ENCODE assay signal across 20 cellular contexts in genomic region chr14:19402097-19402496, GRCh38. TPM values are rescaled to one million over a fixed set of nuclear protein-coding genes. Genes with fewer than 3 reads are reported as not detected.
"Had no signal": no experiment of that assay in that cellular context is flagged by ENCODE, and none has a peak within 500 bp of the region (broad histone marks: within the 10 kb centered on the region; RNA-seq: fewer than 3 reads in every experiment).

No MANE protein-coding gene starts in this region.

RNA-seq across cellular contexts. Expression of gene POTEG, which starts 32.0 kb away (rescaled TPM):
- total RNA-seq: activated naive CD4-positive, alpha-beta T cell treated with anti-CD3 and anti-CD28 coated beads for 36 hours; activated naive CD4-positive, alpha-beta T cell treated with anti-CD3 and anti-CD28 coated beads, Interleukin-2, amount 50 U/mL, for 72 hours; activated naive CD8-positive, alpha-beta T cell treated with anti-CD3 and anti-CD28 coated beads for 36 hours; activated naive CD8-positive, alpha-beta T cell treated with anti-CD3 and anti-CD28 coated beads, Interleukin-2, amount 10 ng/mL, durations not matched to agents 7 days and 5 days; activated T-cell treated with anti-CD3 and anti-CD28 coated beads, Interleukin-2, amount 50 U/mL, for 4 hours; activated T-cell treated with anti-CD3 and anti-CD28 coated beads, Interleukin-2, amount 50 U/mL, for 72 hours; activated T-helper 1 cell treated with anti-CD3 and anti-CD28 coated beads, Interleukin-12 subunit alpha, Interleukin-12 subunit beta, Interleukin-2, Interleukin-4 antibody, amounts not matched to agents 30 ng/mL and 10 ng/mL and 1 ng/mL, durations not matched to agents 14 hours and 24 hours and 36 hours; activated T-helper 17 cell treated with anti-CD3 and anti-CD28 coated beads, Interleukin-2, amount 50 U/mL, for 72 hours; activated T-helper 2 cell treated with anti-CD3 and anti-CD28 coated beads, Interferon-gamma antibody, Interleukin-2, Interleukin-4, amounts not matched to agents 10 μg/mL and 5 μg/mL and 100 μg/mL, durations not matched to agents 14 hours and 24 hours and 36 hours; adrenal gland; aorta; ascending aorta; astrocyte; body of pancreas; breast epithelium; bronchial epithelial cell; cardiac muscle cell; cardiac septum; cerebellum had no signal
- polyA plus RNA-seq: adipose tissue, adrenal gland, aorta, cardiac muscle cell had no signal
